In the genomic region with DNA sequence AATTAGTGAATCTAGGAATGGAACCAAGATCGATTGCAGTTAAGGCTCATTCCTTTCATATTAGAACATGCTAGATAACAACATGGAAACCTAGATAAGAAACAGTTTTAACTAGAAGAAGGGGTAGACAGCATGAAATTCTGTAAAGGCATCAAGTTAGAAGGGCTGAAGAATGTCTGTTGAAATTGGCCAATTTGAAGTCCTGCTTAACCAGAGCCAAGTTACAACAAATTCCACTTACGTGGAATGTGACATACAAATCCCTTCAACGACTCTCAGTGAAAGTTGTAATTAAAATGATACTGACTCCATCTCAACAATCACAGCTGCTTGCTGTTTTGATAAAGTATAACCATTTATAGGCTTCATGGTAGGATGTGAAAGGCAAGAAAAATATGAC, we compare ENCODE assay signal across 1 cellular context.
TF ChIP-seq lines count a peak whose summit lies in the region.

No MANE protein-coding gene starts in this region.

TF ChIP-seq in WTC11, 78 proteins besides CTCF, POLR2A, EP300 and RAD21 (continued from another document):
- no peak for TF ChIP-seq AFF4 (CRISPR knock-in tag; IDR thresholded peaks at IDR 0.05; ENCODE audit: borderline replicate concordance)
TF ChIP-seq in WTC11: peak in this region for 0.
